In the genomic region with DNA sequence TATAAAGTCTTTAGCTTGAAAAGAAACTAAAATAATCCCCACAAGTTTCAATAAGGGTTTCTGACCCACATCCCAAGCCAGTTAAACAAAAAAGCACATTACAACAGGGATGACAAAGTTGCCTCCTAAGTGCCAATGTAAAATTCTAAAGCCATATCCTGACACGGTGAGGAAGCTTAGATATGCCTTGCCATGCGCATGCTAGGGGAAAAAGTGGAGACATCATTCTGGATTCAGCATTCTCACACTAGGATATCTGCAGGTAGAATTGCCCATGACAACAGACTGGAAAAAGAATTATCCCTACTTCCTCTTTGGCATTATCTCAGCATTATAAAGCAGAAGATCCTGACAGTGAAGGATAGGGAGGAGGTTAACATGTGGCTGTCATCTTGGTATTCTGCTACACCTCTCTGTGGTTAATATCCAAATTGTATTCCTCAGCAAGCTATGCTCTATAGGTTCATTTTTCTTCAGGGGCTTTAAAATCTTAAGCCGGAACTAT, we compare ENCODE assay signal across 10 cellular contexts. TPM values are rescaled to one million over a fixed set of nuclear protein-coding genes. Genes with fewer than 3 reads are reported as not detected.
DNase-seq lines count a peak whose midpoint lies in the region; ATAC-seq and TF ChIP-seq lines count a peak whose summit lies in the region.
"Had no signal": no experiment of that assay in that cellular context is flagged by ENCODE, and none has a peak within 500 bp of the region (broad histone marks: within the 10 kb centered on the region; RNA-seq: fewer than 3 reads in every experiment).

No MANE protein-coding gene starts in this region.

- no peak overlapping the region for H2AFZ ChIP-seq in smooth muscle cell (ENCODE audit: low read depth)

- no peak for DNase-seq in activated CD4-positive, alpha-beta T cell treated with anti-CD3 and anti-CD28 coated beads, Interleukin-2, amount 10 ng/mL, durations not matched to agents 24 days and 14 days
- DNase-seq in activated CD4-positive, alpha-beta T cell treated with anti-CD3 and anti-CD28 coated beads, Interleukin-2, amount 50 U/mL, for 4 hours = no peak
- DNase-seq in T-helper 17 cell (no peak), fibroblast of pulmonary artery (ENCODE audit: low read depth) (no peak), smooth muscle cell (lab: John Stamatoyannopoulos, UW; ENCODE audit: unreplicated experiment) (no peak), NCI-H82 (lab: John Stamatoyannopoulos, UW) (no peak)
- DNase-seq: NCI-H1930, WERI-Rb-1 had no signal

- H3K27me3 Mint-ChIP-seq in activated CD4-positive, alpha-beta T cell treated with anti-CD3 and anti-CD28 coated beads, Interleukin-2, amount 10 ng/mL, durations not matched to agents 24 days and 14 days = no peaks in the 10 kb centered on the region
- no peaks in the 10 kb centered on the region for H3K27me3 Mint-ChIP-seq in T-helper 17 cell

- H3K79me2 ChIP-seq in smooth muscle cell (ENCODE audit: low read depth) = peaks cover 51% of the 10 kb centered on the region

- no peaks in the 10 kb centered on the region for H3K36me3 ChIP-seq in smooth muscle cell (ENCODE audit: low read depth)
- H3K36me3 ChIP-seq: WERI-Rb-1 had no signal

- H3K9me3 Mint-ChIP-seq in activated CD4-positive, alpha-beta T cell treated with anti-CD3 and anti-CD28 coated beads, Interleukin-2, amount 10 ng/mL, durations not matched to agents 24 days and 14 days = no peaks in the 10 kb centered on the region

- WGBS in smooth muscle cell (ENCODE audit: low lambda C conversion rate) = 73% methylated on average over 3 of the region's 3 CpGs

- ATAC-seq in T-helper 17 cell (no peak), HG02852 (IDR thresholded peaks at IDR 0.05; ENCODE audit: unreplicated experiment) (no peak), HG03342 (IDR thresholded peaks at IDR 0.05; ENCODE audit: unreplicated experiment) (no peak)

- no peaks in the 10 kb centered on the region for H3K27me3 ChIP-seq in smooth muscle cell (ENCODE audit: low read depth)

- TF ChIP-seq CTCF in fibroblast of pulmonary artery (IDR thresholded peaks at IDR 0.05; ENCODE audit: low read length, missing control alignments) = no peak
- no peak for TF ChIP-seq CTCF in smooth muscle cell (IDR thresholded peaks at IDR 0.05; ENCODE audit: borderline replicate concordance, insufficient read depth, poor library complexity, severe bottlenecking)

- peak overlapping the region; percentile 48 for H3K27ac ChIP-seq in smooth muscle cell (ENCODE audit: low read depth)
- H3K27ac ChIP-seq: WERI-Rb-1 had no signal

- peak overlapping the region; percentile 98 for H3K4me3 ChIP-seq in fibroblast of pulmonary artery (replicated peaks; ENCODE audit: low read depth, low read length)
- H3K4me3 ChIP-seq in smooth muscle cell = peak overlapping the region; percentile 87

- intact Hi-C loops in activated CD4-positive, alpha-beta T cell treated with anti-CD3 and anti-CD28 coated beads, Interleukin-2, amount 10 ng/mL, durations not matched to agents 24 days and 14 days (cut with micrococcal nuclease) = no loop called here

- H3K9me3 ChIP-seq in T-helper 17 cell (ENCODE audit: control insufficient read depth, low read length, poor library complexity, severe bottlenecking) (no peaks in the 10 kb centered on the region), smooth muscle cell (replicated peaks; ENCODE audit: low read depth) (no peaks in the 10 kb centered on the region)

- H3K27ac Mint-ChIP-seq in activated CD4-positive, alpha-beta T cell treated with anti-CD3 and anti-CD28 coated beads, Interleukin-2, amount 10 ng/mL, durations not matched to agents 24 days and 14 days = peak overlapping the region; percentile 59
- H3K27ac Mint-ChIP-seq in T-helper 17 cell = peak overlapping the region; percentile 73

- peak overlapping the region; percentile 98 for H3K4me3 Mint-ChIP-seq in activated CD4-positive, alpha-beta T cell treated with anti-CD3 and anti-CD28 coated beads, Interleukin-2, amount 10 ng/mL, durations not matched to agents 24 days and 14 days
- H3K4me3 Mint-ChIP-seq in T-helper 17 cell = no peak overlapping the region

- peaks cover 50% of the 10 kb centered on the region for H3K4me1 Mint-ChIP-seq in activated CD4-positive, alpha-beta T cell treated with anti-CD3 and anti-CD28 coated beads, Interleukin-2, amount 10 ng/mL, durations not matched to agents 24 days and 14 days
- peaks cover 32% of the 10 kb centered on the region for H3K4me1 Mint-ChIP-seq in T-helper 17 cell

- peak overlapping the region; percentile 93 for H3K4me2 ChIP-seq in smooth muscle cell

- peaks cover 51% of the 10 kb centered on the region for H3K4me1 ChIP-seq in smooth muscle cell (ENCODE audit: low read depth)

- peaks cover 9% of the 10 kb centered on the region for H3F3A ChIP-seq in smooth muscle cell (ENCODE audit: low read depth)

- H4K20me1 ChIP-seq in smooth muscle cell (ENCODE audit: low read depth) = peaks cover 55% of the 10 kb centered on the region

- no peak overlapping the region for H3K9ac ChIP-seq in smooth muscle cell (ENCODE audit: low read depth)

- H3K36me3 Mint-ChIP-seq in activated CD4-positive, alpha-beta T cell treated with anti-CD3 and anti-CD28 coated beads, Interleukin-2, amount 10 ng/mL, durations not matched to agents 24 days and 14 days (ENCODE audit: low read depth) = peaks cover 60% of the 10 kb centered on the region
- peaks cover 2% of the 10 kb centered on the region for H3K36me3 Mint-ChIP-seq in T-helper 17 cell (ENCODE audit: low read depth)

RNA-seq across cellular contexts. Expression of gene DUSP6, which starts 4.9 kb away (rescaled TPM):
- 95.5 and 96.7 TPM in 2 replicates for total RNA-seq in activated CD4-positive, alpha-beta T cell treated with anti-CD3 and anti-CD28 coated beads, Interleukin-2, amount 10 ng/mL, durations not matched to agents 24 days and 14 days
- total RNA-seq in T-helper 17 cell (10 to 100 TPM; 15.5 to 37.7 TPM), smooth muscle cell (147 and 195 TPM in 2 replicates)
- polyA plus RNA-seq in smooth muscle cell = 135 and 192 TPM in 2 replicates
